9 cellular contexts compared by ENCODE assay signal in genomic region chr13:100203696-100204367, GRCh38.
A peak's percentile ranks its signal among the peaks of the same experiment; 100 is the strongest.
DNase-seq lines count a peak whose midpoint lies in the region; ATAC-seq lines count a peak whose summit lies in the region.
"Had no signal": no experiment of that assay in that cellular context is flagged by ENCODE, and none has a peak within 500 bp of the region (broad histone marks: within the 10 kb centered on the region; RNA-seq: fewer than 3 reads in every experiment).

No MANE protein-coding gene starts in this region.

- WGBS in right cardiac atrium: 71% methylated on average over 6 of the region's 6 CpGs

- peak; percentile 86 for ATAC-seq in HG02610 (IDR thresholded peaks at IDR 0.05; ENCODE audit: unreplicated experiment)
- peak; percentile 86 for ATAC-seq in T-helper 17 cell
- no peak for ATAC-seq in HG03378 (IDR thresholded peaks at IDR 0.05; ENCODE audit: unreplicated experiment)
- ATAC-seq in right cardiac atrium: no peak
- ATAC-seq: left ventricle myocardium superior had no signal

- H3K4me1 ChIP-seq in right cardiac atrium (ENCODE audit: control insufficient read depth, insufficient read depth, low read length): no peaks in the 10 kb centered on the region

- intact Hi-C loops in posterior cingulate gyrus (cut with DNase I) (no loop called here), right cardiac atrium (cut with DNase I) (no loop called here)

- H3K27ac Mint-ChIP-seq in T-helper 17 cell: no peak overlapping the region

- peak overlapping the region; percentile 83 for H3K4me3 Mint-ChIP-seq in T-helper 17 cell

- H3K36me3 Mint-ChIP-seq in T-helper 17 cell (ENCODE audit: low read depth): no peaks in the 10 kb centered on the region

- peaks cover 4% of the 10 kb centered on the region for H3K4me1 Mint-ChIP-seq in T-helper 17 cell

- DNase-seq in GM03348 (ENCODE audit: low spot score): peak; percentile 55
- DNase-seq in T-helper 17 cell: no peak
- DNase-seq in kidney tubule cell (ENCODE audit: low spot score): peak; percentile 74
- no peak for DNase-seq in posterior cingulate gyrus
- no peak for DNase-seq in COLO668 (lab: John Stamatoyannopoulos, UW; ENCODE audit: unreplicated experiment)
- no peak for DNase-seq in right cardiac atrium
- DNase-seq: left ventricle myocardium superior had no signal

- no peak overlapping the region for H3K27ac ChIP-seq in right cardiac atrium (ENCODE audit: low read length)

- no peak overlapping the region for H3K4me3 ChIP-seq in right cardiac atrium (ENCODE audit: low read length)

- H3K9me3 ChIP-seq in T-helper 17 cell (ENCODE audit: control insufficient read depth, low read length, poor library complexity, severe bottlenecking) (no peaks in the 10 kb centered on the region), right cardiac atrium (ENCODE audit: control insufficient read depth, low read length) (no peaks in the 10 kb centered on the region)

- H3K27me3 ChIP-seq in right cardiac atrium (ENCODE audit: control insufficient read depth, insufficient read depth): no peaks in the 10 kb centered on the region

- no peaks in the 10 kb centered on the region for H3K27me3 Mint-ChIP-seq in T-helper 17 cell

Comparison
In these comparisons a context has a peak if more than half of its experiments do, and no peak if none do; other contexts are left out.
1. DNase-seq: peak in GM03348 (single experiment) and kidney tubule cell (single experiment); none in T-helper 17 cell (0 of 3), posterior cingulate gyrus (0 of 10), COLO668 (single experiment) and right cardiac atrium (0 of 3).
2. ATAC-seq: peak in HG02610 (single experiment) and T-helper 17 cell (single experiment); none in HG03378 (single experiment) and right cardiac atrium (0 of 2).